ENCODE assay signal across 25 cellular contexts in the genomic region with DNA sequence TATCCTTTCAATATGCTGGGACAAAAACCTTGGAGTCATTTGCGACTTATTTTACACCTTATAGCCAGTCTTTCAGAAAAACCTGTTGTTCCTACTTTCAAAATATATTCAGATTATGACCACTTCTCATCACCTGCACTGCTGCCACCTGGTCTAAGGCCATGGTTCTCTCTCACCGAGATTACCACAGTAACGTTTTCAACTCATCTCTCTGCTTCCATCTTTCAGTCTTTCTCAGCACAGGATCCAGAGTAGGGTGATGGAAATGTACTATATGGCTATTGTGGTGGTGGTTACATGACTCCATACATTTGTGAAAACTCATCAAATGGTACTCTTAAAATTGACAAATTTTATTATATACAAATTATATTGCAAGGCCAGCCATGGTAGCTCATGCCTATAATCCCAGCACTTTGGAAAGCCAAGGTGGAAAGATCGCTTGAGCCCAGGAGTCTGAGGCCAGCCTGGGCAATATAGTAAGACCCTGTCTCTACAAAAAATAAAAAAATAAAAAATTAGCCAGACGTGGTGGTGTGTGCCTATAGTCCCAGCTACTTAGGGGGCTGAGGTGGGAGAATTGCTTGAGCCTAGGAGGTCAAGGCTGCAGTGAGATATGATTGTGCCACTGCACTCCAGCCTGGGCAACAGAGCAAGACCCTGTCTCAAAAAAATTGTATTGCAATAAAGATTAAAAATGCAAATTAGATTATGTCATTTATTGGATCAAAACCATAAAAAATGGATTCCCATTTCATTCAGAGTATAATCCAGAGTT.
"Had no signal": no experiment of that assay in that cellular context is flagged by ENCODE, and none has a peak within 500 bp of the region (broad histone marks: within the 10 kb centered on the region; RNA-seq: fewer than 3 reads in every experiment).

No MANE protein-coding gene starts in this region.

- H3K27me3 ChIP-seq: Peyer's patch, SJSA1 had no signal

- H2AFZ ChIP-seq: PC-9 had no signal

- ATAC-seq: HepG2 had no signal

- H3K27ac ChIP-seq: KMS-11, PC-9, Peyer's patch, SJSA1, SK-N-MC had no signal

- H3K36me3 ChIP-seq: Peyer's patch, SJSA1 had no signal

- DNase-seq: IMR-90, MV-4-11, NCI-H1092, NCI-H1105 treated with DMSO at 0.1 percent for 48 hours, NCI-H1417 treated with DMSO at 0.1 percent for 48 hours, NCI-H146, NCI-H1694 treated with DMSO at 0.1 percent for 48 hours, NCI-H1930, NCI-H2081, NCI-H2107, NCI-H226, NCI-H446, NCI-H510A, NCI-H524 treated with DMSO at 0.1 percent for 48 hours, NCI-H69, NCI-H774, OCI-M1, PC-9, Peyer's patch, Right ventricle myocardium superior, SIG-M5 had no signal

- FAIRE-seq: HepG2 had no signal

- H3K4me3 ChIP-seq: PC-9, Peyer's patch, SJSA1, SK-N-MC had no signal

- H3K9ac ChIP-seq: KMS-11 had no signal

- H3K4me2 ChIP-seq: PC-9 had no signal

- H3K9me3 ChIP-seq: Peyer's patch, SJSA1 had no signal
